8 cellular contexts compared by ENCODE assay signal in the genomic region with DNA sequence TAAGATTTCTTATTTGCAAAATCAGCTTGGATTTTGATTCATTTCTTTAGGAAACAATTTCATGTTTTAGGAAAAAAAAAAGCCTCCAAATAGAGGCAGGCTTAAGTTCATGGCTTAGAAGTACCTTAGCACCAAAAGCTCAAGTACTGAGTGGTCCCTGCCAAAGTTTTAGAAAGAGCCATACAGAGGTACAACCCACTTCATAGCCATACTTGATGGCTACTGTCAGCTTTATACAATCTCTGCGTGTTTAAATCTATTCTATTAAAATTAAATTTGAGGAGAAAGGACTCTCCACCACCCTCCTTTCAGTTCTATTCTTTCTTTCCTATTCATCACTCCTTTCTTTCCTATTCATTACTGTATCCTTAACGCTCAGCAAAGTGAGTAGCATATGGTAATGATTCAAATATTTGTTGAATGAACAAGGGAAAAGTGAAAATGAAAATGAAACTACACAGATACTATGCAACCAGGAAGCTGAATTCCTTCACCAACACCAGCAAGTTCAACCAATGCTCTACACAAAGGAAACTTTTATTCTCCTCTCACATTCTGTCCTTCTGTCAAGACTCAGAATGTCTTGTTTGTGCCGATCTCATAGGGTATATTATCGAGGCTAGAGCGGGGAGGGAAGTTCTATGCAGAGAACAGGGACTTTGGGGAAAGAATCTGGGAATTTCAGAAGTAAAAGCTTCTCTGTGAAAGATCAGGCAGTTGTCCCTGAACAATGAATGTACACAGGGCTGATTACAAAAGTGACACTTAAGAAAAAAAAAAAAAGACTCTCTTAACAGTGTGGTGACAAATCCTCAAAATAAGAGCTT.
DNase-seq lines count a peak whose midpoint lies in the region; ATAC-seq and TF ChIP-seq lines count a peak whose summit lies in the region.

No MANE protein-coding gene starts in this region.

- no peaks in the 10 kb centered on the region for H3K27me3 Mint-ChIP-seq in activated CD4-positive, alpha-beta T cell treated with anti-CD3 and anti-CD28 coated beads, Interleukin-2, amount 10 ng/mL, durations not matched to agents 7 days and 5 days

- peak overlapping the region in 1 of 4 donors; percentile 33 for H3K4me3 ChIP-seq in adrenal gland
- no peak overlapping the region for H3K4me3 ChIP-seq in kidney epithelial cell (ENCODE audit: low read depth, low read length)
- peak overlapping the region; percentile 17 to 41 (median 22) for H3K4me3 ChIP-seq in tibial nerve

- H3K9me3 ChIP-seq in adrenal gland (replicated peaks in 1 of 3) (no peaks in the 10 kb centered on the region), tibial nerve (no peaks in the 10 kb centered on the region)

- no peak for TF ChIP-seq CTCF in adrenal gland (IDR thresholded peaks at IDR 0.05)
- TF ChIP-seq CTCF in kidney epithelial cell (IDR thresholded peaks at IDR 0.05; ENCODE audit: insufficient read depth, low read length, poor library complexity, severe bottlenecking), result no peak
- no peak for TF ChIP-seq CTCF in tibial nerve (IDR thresholded peaks at IDR 0.05)

- intact Hi-C loops in adrenal gland (cut with DNase I), result no loop called here

- CTCF ChIA-PET in activated CD4-positive, alpha-beta T cell treated with anti-CD3 and anti-CD28 coated beads, Interleukin-2, amount 10 ng/mL, durations not matched to agents 7 days and 5 days (lab: Charles Lee), result interaction anchor here (0.6 to 1.3 kb wide), 4 partner anchors 16 to 1933 kb away, joined by 3 to 4 read pairs (median 4); no protein-coding TSS in a partner anchor

- H3K9me3 Mint-ChIP-seq in activated CD4-positive, alpha-beta T cell treated with anti-CD3 and anti-CD28 coated beads, Interleukin-2, amount 10 ng/mL, durations not matched to agents 7 days and 5 days, result peaks cover 7% of the 10 kb centered on the region

- peak; percentile 25 for DNase-seq in activated CD4-positive, alpha-beta T cell treated with anti-CD3 and anti-CD28 coated beads, Interleukin-2, amount 10 ng/mL, durations not matched to agents 7 days and 5 days
- no peak for DNase-seq in activated CD4-positive, alpha-beta T cell treated with anti-CD3 and anti-CD28 coated beads for 4 hours
- DNase-seq in Kasumi-1 (lab: John Stamatoyannopoulos, UW), result peak; percentile 36 to 44
- no peak for DNase-seq in adrenal gland
- peak; percentile 23 for DNase-seq in kidney epithelial cell (ENCODE audit: low read depth)
- DNase-seq in tibial nerve (ENCODE audit: low spot score in 2 of 2), result no peak
- DNase-seq in inferior parietal cortex (ENCODE audit: extremely low spot score), result no peak

- no peak for TF ChIP-seq POLR2A in adrenal gland (IDR thresholded peaks at IDR 0.05)
- TF ChIP-seq POLR2A in tibial nerve (IDR thresholded peaks at IDR 0.05), result no peak

- H3K27ac Mint-ChIP-seq in activated CD4-positive, alpha-beta T cell treated with anti-CD3 and anti-CD28 coated beads, Interleukin-2, amount 10 ng/mL, durations not matched to agents 7 days and 5 days, result peak overlapping the region; percentile 91

- H3K27me3 ChIP-seq in adrenal gland (no peaks in the 10 kb centered on the region), kidney epithelial cell (ENCODE audit: control insufficient read depth, insufficient read depth, low read length) (no peaks in the 10 kb centered on the region), tibial nerve (no peaks in the 10 kb centered on the region)

- POLR2A ChIA-PET in activated CD4-positive, alpha-beta T cell treated with anti-CD3 and anti-CD28 coated beads, Interleukin-2, amount 10 ng/mL, durations not matched to agents 7 days and 5 days (lab: Charles Lee), result no interaction called here

- H3K4me3 Mint-ChIP-seq in activated CD4-positive, alpha-beta T cell treated with anti-CD3 and anti-CD28 coated beads, Interleukin-2, amount 10 ng/mL, durations not matched to agents 7 days and 5 days, result peak overlapping the region; percentile 15

- TF ChIP-seq EP300 in tibial nerve (IDR thresholded peaks at IDR 0.05), result peak; percentile 37 to 70

- H3K4me1 ChIP-seq in adrenal gland (replicated peaks in 1 of 2) (peaks cover 4 to 9% of the 10 kb centered on the region in 2 donors), tibial nerve (peaks cover 0 to 34% (median 5%) of the 10 kb centered on the region in 4 donors)

- peaks cover 13% of the 10 kb centered on the region for H3K36me3 Mint-ChIP-seq in activated CD4-positive, alpha-beta T cell treated with anti-CD3 and anti-CD28 coated beads, Interleukin-2, amount 10 ng/mL, durations not matched to agents 7 days and 5 days (ENCODE audit: low read depth)

- no peak for ATAC-seq in HG03442 (IDR thresholded peaks at IDR 0.05; ENCODE audit: unreplicated experiment)

- H3K4me1 Mint-ChIP-seq in activated CD4-positive, alpha-beta T cell treated with anti-CD3 and anti-CD28 coated beads, Interleukin-2, amount 10 ng/mL, durations not matched to agents 7 days and 5 days, result peaks cover 15% of the 10 kb centered on the region

- WGBS in adrenal gland, 4 donors, result 65 to 76% (median 68%) methylated on average over 5 of the region's 5 CpGs
- 22 to 27% methylated on average over 5 of the region's 5 CpGs for WGBS in tibial nerve, 2 donors

- H3K36me3 ChIP-seq in adrenal gland (replicated peaks in 1 of 2) (no peaks in the 10 kb centered on the region), kidney epithelial cell (ENCODE audit: control insufficient read depth, insufficient read depth, low read length) (no peaks in the 10 kb centered on the region), tibial nerve (no peaks in the 10 kb centered on the region)

- H3K27ac ChIP-seq in adrenal gland, result peak overlapping the region in 3 of 5 donors; percentile 30 to 60 (median 39)
- peak overlapping the region; percentile 32 to 88 (median 71) for H3K27ac ChIP-seq in tibial nerve

Comparison
In these comparisons a context has a peak if more than half of its experiments do, and no peak if none do; other contexts are left out.
1. DNase-seq: peak in activated CD4-positive, alpha-beta T cell treated with anti-CD3 and anti-CD28 coated beads, Interleukin-2, amount 10 ng/mL, durations not matched to agents 7 days and 5 days (single experiment), Kasumi-1 (2 of 2) and kidney epithelial cell (single experiment); none in activated CD4-positive, alpha-beta T cell treated with anti-CD3 and anti-CD28 coated beads for 4 hours (0 of 2), adrenal gland (0 of 7), tibial nerve (0 of 2) and inferior parietal cortex (single experiment).